ENCODE assay signal across 20 cellular contexts in the genomic region with DNA sequence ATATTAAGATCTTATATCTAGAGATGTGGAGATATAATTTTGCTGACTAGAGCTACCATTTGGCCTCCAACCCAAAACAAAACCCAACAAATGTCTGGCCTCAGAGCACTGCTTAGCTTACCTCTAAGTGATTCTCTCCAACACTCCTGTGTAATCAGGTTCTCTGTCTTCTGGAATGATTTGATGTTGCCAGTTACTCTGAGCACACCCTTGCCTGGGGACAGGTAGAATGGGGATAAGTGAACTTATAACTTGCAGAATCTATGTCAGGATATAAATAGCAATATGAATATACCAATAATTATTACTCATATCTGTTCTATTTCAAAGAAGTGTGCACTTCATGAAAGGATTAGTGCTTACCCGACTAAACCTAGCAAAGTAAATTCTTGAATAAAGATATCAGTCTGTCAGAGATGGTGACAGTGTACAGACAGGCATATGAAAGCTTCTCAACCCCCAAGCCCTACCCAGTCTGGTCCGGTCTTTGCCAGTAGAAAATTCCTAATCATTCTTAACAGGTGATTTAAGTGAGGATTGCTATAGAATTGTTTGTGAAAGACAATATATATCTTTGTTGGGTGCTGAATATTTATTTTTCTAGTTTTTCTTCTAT. TPM values are rescaled to one million over a fixed set of nuclear protein-coding genes. Genes with fewer than 3 reads are reported as not detected.
DNase-seq lines count a peak whose midpoint lies in the region; ATAC-seq and TF ChIP-seq lines count a peak whose summit lies in the region.
"Had no signal": no experiment of that assay in that cellular context is flagged by ENCODE, and none has a peak within 500 bp of the region (broad histone marks: within the 10 kb centered on the region; RNA-seq: fewer than 3 reads in every experiment).

No MANE protein-coding gene starts in this region.

- H3K27ac ChIP-seq in right atrium auricular region (peak overlapping the region in 1 of 2 donors; percentile 53), Karpas-422 (ENCODE audit: low read length) (no peak overlapping the region), sigmoid colon (peak overlapping the region in 3 of 4 donors; percentile 8 to 82 (median 81))
- H3K27ac ChIP-seq: 22Rv1 had no signal

- H3K27me3 Mint-ChIP-seq in HFFc6 (ENCODE audit: insufficient read depth) = no peaks in the 10 kb centered on the region
- H3K27me3 Mint-ChIP-seq: CD4-positive, alpha-beta memory T cell had no signal

- ATAC-seq in Right ventricle myocardium inferior (peak; percentile 68), left cardiac atrium (peak; percentile 43 to 74)

- no peak overlapping the region for H2AFZ ChIP-seq in Karpas-422 (ENCODE audit: low read length)

- TF ChIP-seq POLR2A in sigmoid colon (IDR thresholded peaks at IDR 0.05) = no peak

- intact Hi-C loops in Right ventricle myocardium inferior (cut with DNase I) (no loop called here), left cardiac atrium (cut with DNase I) (no loop called here), sigmoid colon (cut with DNase I) (no loop called here)

- H3K4me1 Mint-ChIP-seq in HFFc6 (ENCODE audit: low read depth) = peaks cover 29% of the 10 kb centered on the region
- H3K4me1 Mint-ChIP-seq: CD4-positive, alpha-beta memory T cell had no signal

- H3K9me2 ChIP-seq in Karpas-422 (replicated peaks; ENCODE audit: insufficient read depth, low read length) = no peaks in the 10 kb centered on the region

- no peaks in the 10 kb centered on the region for H4K20me1 ChIP-seq in Karpas-422 (ENCODE audit: insufficient read depth, low read depth, low read length)

- H3K36me3 ChIP-seq in right atrium auricular region (peaks cover 45% of the 10 kb centered on the region), Karpas-422 (ENCODE audit: insufficient read depth, low read length) (no peaks in the 10 kb centered on the region), sigmoid colon (peaks cover 8 to 32% (median 19%) of the 10 kb centered on the region in 4 donors)
- H3K36me3 ChIP-seq: HAP-1 had no signal

- TF ChIP-seq CTCF in right atrium auricular region (IDR thresholded peaks at IDR 0.05) = no peak
- TF ChIP-seq CTCF in sigmoid colon (IDR thresholded peaks at IDR 0.05) = no peak
- no peak for TF ChIP-seq CTCF in HFFc6 (IDR thresholded peaks at IDR 0.05)

- WGBS in sigmoid colon, 2 donors = 90 to 92% methylated on average over 2 of the region's 2 CpGs

- no peak overlapping the region for H3K4me3 ChIP-seq in right atrium auricular region
- no peak overlapping the region for H3K4me3 ChIP-seq in Karpas-422 (ENCODE audit: low read length)
- H3K4me3 ChIP-seq in sigmoid colon = no peak overlapping the region
- H3K4me3 ChIP-seq: HAP-1 had no signal

- no peak overlapping the region for H3K27ac Mint-ChIP-seq in HFFc6
- H3K27ac Mint-ChIP-seq: CD4-positive, alpha-beta memory T cell had no signal

- no peaks in the 10 kb centered on the region for H3K9me3 Mint-ChIP-seq in HFFc6
- H3K9me3 Mint-ChIP-seq: CD4-positive, alpha-beta memory T cell had no signal

- H3K9ac ChIP-seq in Karpas-422 (ENCODE audit: low read length) = no peak overlapping the region

- no peaks in the 10 kb centered on the region for H3K9me3 ChIP-seq in right atrium auricular region
- no peaks in the 10 kb centered on the region for H3K9me3 ChIP-seq in Karpas-422 (ENCODE audit: low read length)
- H3K9me3 ChIP-seq in sigmoid colon = no peaks in the 10 kb centered on the region
- H3K9me3 ChIP-seq: HAP-1 had no signal

- no peak overlapping the region for H3K4me2 ChIP-seq in Karpas-422 (ENCODE audit: low read depth, low read length, poor library complexity, severe bottlenecking)

- DNase-seq in Right ventricle myocardium inferior (ENCODE audit: missing footprints) (no peak), right atrium auricular region (ENCODE audit: low spot score) (no peak), Karpas-422 (peak; percentile 21), left cardiac atrium (no peak), sigmoid colon (no peak), HFFc6 (no peak), AG08395 (ENCODE audit: low spot score) (no peak)
- DNase-seq: C1 segment of cervical spinal cord; Calu3; CD4-positive, alpha-beta memory T cell; COR-L47; DMS53; DMS79 treated with DMSO at 0.1 percent for 48 hours; GF-D8; GOT3 had no signal

- no peaks in the 10 kb centered on the region for H3K79me2 ChIP-seq in Karpas-422 (ENCODE audit: low read length)

- TF ChIP-seq EP300 in sigmoid colon (IDR thresholded peaks at IDR 0.05) = no peak

- H3K4me1 ChIP-seq in right atrium auricular region (peaks cover 0 to 20% of the 10 kb centered on the region in 2 donors), Karpas-422 (ENCODE audit: low read length) (no peaks in the 10 kb centered on the region), sigmoid colon (peaks cover 0 to 45% (median 28%) of the 10 kb centered on the region in 4 donors)

- H3K27me3 ChIP-seq in right atrium auricular region (no peaks in the 10 kb centered on the region), Karpas-422 (ENCODE audit: low read length) (no peaks in the 10 kb centered on the region), sigmoid colon (no peaks in the 10 kb centered on the region)

- H3K36me3 Mint-ChIP-seq in HFFc6 (ENCODE audit: low read depth) = peaks cover 6% of the 10 kb centered on the region

- no peak overlapping the region for H3K4me3 Mint-ChIP-seq in HFFc6
- H3K4me3 Mint-ChIP-seq: CD4-positive, alpha-beta memory T cell had no signal

RNA-seq across cellular contexts. Expression of a gene that starts 33.0 kb away (rescaled TPM):
- total RNA-seq in Right ventricle myocardium inferior (not detected), right atrium auricular region (not detected), left cardiac atrium (not detected), sigmoid colon (not detected)
- 0.32 TPM in 1 of 2 replicates, not detected in the other for total RNA-seq in Karpas-422 (2014; rRNA removed; shearing (Covaris generic); ENCODE audit: low replicate concordance)
- polyA plus RNA-seq in sigmoid colon = not detected
- not detected for total RNA-seq in HFFc6 (2021; fragmentation: NEBNext Ultra II Directional; extraction: Animal tissue kit (Norgen Biotek cat#: 25700))
- total RNA-seq: Calu3; CD4-positive, alpha-beta memory T cell; Daoy; G401 had no signal
- polyA plus RNA-seq: BJ; CD4-positive, alpha-beta memory T cell had no signal

RNA-seq across cellular contexts. Expression of a gene that starts 33.1 kb away (rescaled TPM):
- total RNA-seq in Right ventricle myocardium inferior (0.87 TPM), right atrium auricular region (under 1 TPM; 0.15 to 0.24 TPM), left cardiac atrium (1 to 10 TPM; 1.0 to 2.1 TPM), sigmoid colon (1 to 10 TPM in 1 of 4 donors, under 1 TPM in 3; 0.49 to 1.1 (median 0.63) TPM)
- total RNA-seq in Karpas-422 (2014; rRNA removed; shearing (Covaris generic); ENCODE audit: low replicate concordance) = 11.9 and 16.8 TPM in 2 replicates
- polyA plus RNA-seq in sigmoid colon = 1 to 10 TPM in 1 of 3 donors, under 1 TPM in 1, not detected in 1; 0.23 to 2.4 TPM
- total RNA-seq in HFFc6 (2021; fragmentation: NEBNext Ultra II Directional; extraction: Animal tissue kit (Norgen Biotek cat#: 25700)) = 1 to 10 TPM; 4.0 to 8.4 (median 8.2) TPM
